ENCODE assay signal across 1 cellular context in the genomic region with DNA sequence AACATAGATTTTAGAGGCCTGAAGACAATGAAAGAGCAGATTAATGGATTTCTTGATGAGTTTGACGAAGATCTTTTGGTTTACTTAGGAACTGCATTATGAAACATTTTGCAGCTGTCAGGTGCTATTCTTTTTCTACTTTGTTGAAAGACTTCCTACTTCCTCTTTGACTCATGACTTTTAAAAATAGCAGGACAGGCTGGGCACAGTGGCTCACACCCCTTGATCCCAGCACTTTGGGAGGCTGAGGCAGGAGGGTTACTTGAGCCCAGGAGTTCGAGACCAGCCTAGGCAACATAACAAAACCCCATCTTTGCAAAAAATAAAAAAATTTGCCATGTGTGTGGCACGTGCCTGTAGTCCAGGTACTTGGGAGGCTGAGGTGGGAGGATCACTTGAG.
A peak's percentile ranks its signal among the peaks of the same experiment; 100 is the strongest.
TF ChIP-seq lines count a peak whose summit lies in the region.

No MANE protein-coding gene starts in this region.

TF ChIP-seq in GM12878, 131 proteins besides CTCF, POLR2A, EP300 and RAD21 (continued from another document):
- TF ChIP-seq, protein P1, sequence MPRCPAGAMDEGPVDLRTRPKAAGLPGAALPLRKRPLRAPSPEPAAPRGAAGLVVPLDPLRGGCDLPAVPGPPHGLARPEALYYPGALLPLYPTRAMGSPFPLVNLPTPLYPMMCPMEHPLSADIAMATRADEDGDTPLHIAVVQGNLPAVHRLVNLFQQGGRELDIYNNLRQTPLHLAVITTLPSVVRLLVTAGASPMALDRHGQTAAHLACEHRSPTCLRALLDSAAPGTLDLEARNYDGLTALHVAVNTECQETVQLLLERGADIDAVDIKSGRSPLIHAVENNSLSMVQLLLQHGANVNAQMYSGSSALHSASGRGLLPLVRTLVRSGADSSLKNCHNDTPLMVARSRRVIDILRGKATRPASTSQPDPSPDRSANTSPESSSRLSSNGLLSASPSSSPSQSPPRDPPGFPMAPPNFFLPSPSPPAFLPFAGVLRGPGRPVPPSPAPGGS (IDR thresholded peaks at IDR 0.05; ENCODE audit: borderline replicate concordance, insufficient read depth, low read depth, low read length, poor library complexity, severe bottlenecking) = no peak
- no peak for TF ChIP-seq POU2F2 (IDR thresholded peaks at IDR 0.05; ENCODE audit: borderline replicate concordance, low read depth, low read length)
- TF ChIP-seq TBL1XR1 (IDR thresholded peaks at IDR 0.05; ENCODE audit: low read depth, low read length) = no peak
- TF ChIP-seq ATF7 (IDR thresholded peaks at IDR 0.05; ENCODE audit: low read depth) = peak; percentile 37
- TF ChIP-seq RFX5 (IDR thresholded peaks at IDR 0.05; ENCODE audit: low read depth, low read length) = no peak
- TF ChIP-seq, protein P2, sequence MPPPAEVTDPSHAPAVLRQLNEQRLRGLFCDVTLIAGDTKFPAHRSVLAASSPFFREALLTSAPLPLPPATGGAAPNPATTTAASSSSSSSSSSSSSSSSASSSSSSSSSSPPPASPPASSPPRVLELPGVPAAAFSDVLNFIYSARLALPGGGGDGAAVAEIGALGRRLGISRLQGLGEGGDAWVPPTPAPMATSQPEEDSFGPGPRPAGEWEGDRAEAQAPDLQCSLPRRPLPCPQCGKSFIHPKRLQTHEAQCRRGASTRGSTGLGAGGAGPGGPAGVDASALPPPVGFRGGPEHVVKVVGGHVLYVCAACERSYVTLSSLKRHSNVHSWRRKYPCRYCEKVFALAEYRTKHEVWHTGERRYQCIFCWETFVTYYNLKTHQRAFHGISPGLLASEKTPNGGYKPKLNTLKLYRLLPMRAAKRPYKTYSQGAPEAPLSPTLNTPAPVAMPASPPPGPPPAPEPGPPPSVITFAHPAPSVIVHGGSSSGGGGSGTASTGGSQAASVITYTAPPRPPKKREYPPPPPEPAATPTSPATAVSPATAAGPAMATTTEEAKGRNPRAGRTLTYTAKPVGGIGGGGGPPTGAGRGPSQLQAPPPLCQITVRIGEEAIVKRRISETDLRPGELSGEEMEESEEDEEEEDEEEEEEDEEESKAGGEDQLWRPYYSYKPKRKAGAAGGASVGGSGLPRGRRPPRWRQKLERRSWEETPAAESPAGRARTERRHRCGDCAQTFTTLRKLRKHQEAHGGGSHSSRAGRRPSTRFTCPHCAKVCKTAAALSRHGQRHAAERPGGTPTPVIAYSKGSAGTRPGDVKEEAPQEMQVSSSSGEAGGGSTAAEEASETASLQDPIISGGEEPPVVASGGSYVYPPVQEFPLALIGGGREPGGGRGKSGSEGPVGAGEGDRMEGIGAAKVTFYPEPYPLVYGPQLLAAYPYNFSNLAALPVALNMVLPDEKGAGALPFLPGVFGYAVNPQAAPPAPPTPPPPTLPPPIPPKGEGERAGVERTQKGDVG (CRISPR knock-in tag; IDR thresholded peaks at IDR 0.05) = no peak
- TF ChIP-seq CHD1 (IDR thresholded peaks at IDR 0.05; ENCODE audit: low read depth, low read length) = no peak
- TF ChIP-seq ZNF217 (IDR thresholded peaks at IDR 0.05) = peak; percentile 98
- no peak for TF ChIP-seq STAT3 (IDR thresholded peaks at IDR 0.05; ENCODE audit: low read depth, low read length)
- no peak; the same call in 1 of the 2 replicates for TF ChIP-seq PML (IDR thresholded peaks at IDR 0.05; ENCODE audit: low read length)
- TF ChIP-seq MXI1 (IDR thresholded peaks at IDR 0.05; ENCODE audit: low read depth, low read length) = no peak; the same call in 1 of the 2 replicates
- TF ChIP-seq MTA2 (IDR thresholded peaks at IDR 0.05; ENCODE audit: low read depth) = peak; percentile 59; the same call in 1 of the 2 replicates
- no peak for TF ChIP-seq KLF5 (IDR thresholded peaks at IDR 0.05; ENCODE audit: partially characterized antibody)
- TF ChIP-seq JUND (IDR thresholded peaks at IDR 0.05; ENCODE audit: low read depth, low read length) = peak; percentile 53; the same call in 1 of the 2 replicates
- TF ChIP-seq WRNIP1 (IDR thresholded peaks at IDR 0.05; ENCODE audit: borderline replicate concordance, low read depth, low read length) = no peak
- no peak for TF ChIP-seq PAX8 (IDR thresholded peaks at IDR 0.05)
- TF ChIP-seq CBX5 (IDR thresholded peaks at IDR 0.05; ENCODE audit: low read depth) = no peak
- no peak for TF ChIP-seq ESRRA (IDR thresholded peaks at IDR 0.05; ENCODE audit: low read length)
- TF ChIP-seq, protein P3, sequence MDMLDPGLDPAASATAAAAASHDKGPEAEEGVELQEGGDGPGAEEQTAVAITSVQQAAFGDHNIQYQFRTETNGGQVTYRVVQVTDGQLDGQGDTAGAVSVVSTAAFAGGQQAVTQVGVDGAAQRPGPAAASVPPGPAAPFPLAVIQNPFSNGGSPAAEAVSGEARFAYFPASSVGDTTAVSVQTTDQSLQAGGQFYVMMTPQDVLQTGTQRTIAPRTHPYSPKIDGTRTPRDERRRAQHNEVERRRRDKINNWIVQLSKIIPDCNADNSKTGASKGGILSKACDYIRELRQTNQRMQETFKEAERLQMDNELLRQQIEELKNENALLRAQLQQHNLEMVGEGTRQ (IDR thresholded peaks at IDR 0.05; ENCODE audit: borderline replicate concordance, low read depth, low read length) = no peak
- TF ChIP-seq, protein P4, sequence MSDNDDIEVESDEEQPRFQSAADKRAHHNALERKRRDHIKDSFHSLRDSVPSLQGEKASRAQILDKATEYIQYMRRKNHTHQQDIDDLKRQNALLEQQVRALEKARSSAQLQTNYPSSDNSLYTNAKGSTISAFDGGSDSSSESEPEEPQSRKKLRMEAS (IDR thresholded peaks at IDR 0.05; ENCODE audit: low read depth, low read length) = no peak
- no peak for TF ChIP-seq ZSCAN29 (IDR thresholded peaks at IDR 0.05)
- 0 out of 2 replicates have a peak, but pooled peaks have one; percentile 47 for TF ChIP-seq RCOR1 (conservative IDR thresholded peaks at IDR 0.05; ENCODE audit: low read depth, low read length)
- no peak for TF ChIP-seq SIX5 (IDR thresholded peaks at IDR 0.05; ENCODE audit: low read depth, low read length, severe bottlenecking)
TF ChIP-seq in GM12878: peak in this region for 39.
